Comparison of ENCODE assay signal across 3 cellular contexts in genomic region chr7:145490356-145490755, GRCh38.
TF ChIP-seq lines count a peak whose summit lies in the region.

No MANE protein-coding gene starts in this region.

TF ChIP-seq in HepG2, 621 proteins besides CTCF, POLR2A, EP300 and RAD21:
- TF ChIP-seq LCORL (IDR thresholded peaks at IDR 0.05) (no peak), LCORL (CRISPR knock-in tag; IDR thresholded peaks at IDR 0.05) (no peak), MAFK (conservative IDR thresholded peaks at IDR 0.05 in 1 of 2, IDR thresholded peaks at IDR 0.05 in 1 of 2; ENCODE audit: low read length in 2 of 2) (peak in 1 of 2 experiments; percentile 61; a peak in 3 of 4 replicates), MAFF (IDR thresholded peaks at IDR 0.05; ENCODE audit: low read depth, low read length) (0 out of 2 replicates have a peak, but pooled peaks have one; percentile 6)
TF ChIP-seq in HepG2: peak in this region for 2.

TF ChIP-seq in IMR-90, 13 proteins besides CTCF, POLR2A, EP300 and RAD21:
- no peak for TF ChIP-seq SMC3 (IDR thresholded peaks at IDR 0.05; ENCODE audit: low read depth, low read length)
- TF ChIP-seq BHLHE40 (IDR thresholded peaks at IDR 0.05; ENCODE audit: low read depth, low read length), result no peak
- TF ChIP-seq RCOR1 (IDR thresholded peaks at IDR 0.05; ENCODE audit: insufficient replicate concordance, low read length), result no peak
- TF ChIP-seq MAFK (IDR thresholded peaks at IDR 0.05; ENCODE audit: low read depth, low read length), result peak; percentile 46; the same call in 1 of the 2 replicates
- TF ChIP-seq CEBPB (IDR thresholded peaks at IDR 0.05; ENCODE audit: low read depth, low read length), result no peak
- no peak for TF ChIP-seq MXI1 (IDR thresholded peaks at IDR 0.05; ENCODE audit: borderline replicate concordance, low read depth, low read length)

TF ChIP-seq in K562, 482 proteins besides CTCF, POLR2A, EP300 and RAD21:
- no peak for TF ChIP-seq ZNF707 (CRISPR knock-in tag; conservative IDR thresholded peaks at IDR 0.05)
- no peak for TF ChIP-seq ZNF277 (CRISPR knock-in tag; IDR thresholded peaks at IDR 0.05; ENCODE audit: borderline replicate concordance)
- TF ChIP-seq ZKSCAN1 (IDR thresholded peaks at IDR 0.05; ENCODE audit: low read depth, low read length), result no peak
- TF ChIP-seq MTA3 (IDR thresholded peaks at IDR 0.05; ENCODE audit: borderline replicate concordance), result no peak
- TF ChIP-seq ZC3H11A (IDR thresholded peaks at IDR 0.05; ENCODE audit: low read depth, low read length), result no peak
- TF ChIP-seq MAFK (IDR thresholded peaks at IDR 0.05; ENCODE audit: low read length), result peak; percentile 27; the same call in 1 of the 2 replicates
- TF ChIP-seq FUS (optimal IDR thresholded peaks at IDR 0.05; ENCODE audit: low read depth, low read length), result no peak
- TF ChIP-seq AFF4 (CRISPR knock-in tag; IDR thresholded peaks at IDR 0.05), result no peak
- TF ChIP-seq ZNF316 (IDR thresholded peaks at IDR 0.05), result peak; percentile 59
- TF ChIP-seq UBTF (IDR thresholded peaks at IDR 0.05; ENCODE audit: borderline replicate concordance in 1 of 2, low read depth in 2 of 2, low read length in 2 of 2), result no peak
- TF ChIP-seq POLR2G (IDR thresholded peaks at IDR 0.05; ENCODE audit: low read depth, low read length), result no peak
- no peak for TF ChIP-seq MEF2D (tag; conservative IDR thresholded peaks at IDR 0.05; ENCODE audit: low read depth)
- no peak for TF ChIP-seq NKRF (IDR thresholded peaks at IDR 0.05; ENCODE audit: borderline replicate concordance)
- no peak for TF ChIP-seq ZFP30 (CRISPR knock-in tag; IDR thresholded peaks at IDR 0.05; ENCODE audit: borderline replicate concordance)
- TF ChIP-seq C11orf30 (IDR thresholded peaks at IDR 0.05; ENCODE audit: low read depth), result peak; percentile 36; the same call in 1 of the 2 replicates
- no peak for TF ChIP-seq ZNF592 (IDR thresholded peaks at IDR 0.05)
- TF ChIP-seq ZKSCAN3 (CRISPR knock-in tag; IDR thresholded peaks at IDR 0.05), result no peak
- no peak for TF ChIP-seq MAFG (tag; conservative IDR thresholded peaks at IDR 0.05)
- TF ChIP-seq KLF10 (CRISPR knock-in tag; IDR thresholded peaks at IDR 0.05), result no peak
- no peak for TF ChIP-seq EHMT2 (IDR thresholded peaks at IDR 0.05)
